ENCODE assay signal across 16 cellular contexts in genomic region chr7:133486-133885, GRCh38.
"Had no signal": no experiment of that assay in that cellular context is flagged by ENCODE, and none has a peak within 500 bp of the region (broad histone marks: within the 10 kb centered on the region; RNA-seq: fewer than 3 reads in every experiment).

No MANE protein-coding gene starts in this region.

- H3K4me3 ChIP-seq: cardiac muscle cell, tibial artery had no signal

- H3K36me3 ChIP-seq: cardiac muscle cell, tibial artery had no signal

- H3K27ac ChIP-seq: cardiac muscle cell, epithelial cell of prostate, tibial artery had no signal

- ATAC-seq: activated CD8-positive, alpha-beta T cell treated with anti-CD3 and anti-CD28 coated beads, Interleukin-2, amount 10 ng/mL, durations not matched to agents 7 days and 5 days; left ventricle myocardium superior had no signal

- H3K27me3 ChIP-seq: tibial artery had no signal

- H3K9me3 ChIP-seq: tibial artery had no signal

- DNase-seq: activated CD4-positive, alpha-beta T cell treated with anti-CD3 and anti-CD28 coated beads, Interleukin-2, amount 10 ng/mL, durations not matched to agents 7 days and 5 days; activated CD8-positive, alpha-beta memory T cell treated with anti-CD3 and anti-CD28 coated beads, Interleukin-2, amount 50 U/mL, for 4 hours; activated CD8-positive, alpha-beta T cell treated with anti-CD3 and anti-CD28 coated beads, Interleukin-2, amount 10 ng/mL, durations not matched to agents 7 days and 5 days; activated effector memory CD4-positive, alpha-beta T cell treated with Interleukin-2 at 50 U/mL for 16 hours; activated T-cell treated with anti-CD3 and anti-CD28 coated beads, Interleukin-2, amount 50 U/mL, for 48 hours; foreskin melanocyte; glutamatergic neuron; left ventricle myocardium superior; occipital lobe; stimulated activated CD4-positive, alpha-beta T cell treated with anti-CD3 and anti-CD28 coated beads, Interleukin-1b, Interleukin-23, amount 100 ng/mL, for 48 hours; stimulated activated naive CD4-positive, alpha-beta T cell treated with Interleukin-2 at 50 U/mL for 16 hours; T-helper 1 cell; T-helper 9 cell had no signal
